ENCODE assay signal across 3 cellular contexts in the genomic region with DNA sequence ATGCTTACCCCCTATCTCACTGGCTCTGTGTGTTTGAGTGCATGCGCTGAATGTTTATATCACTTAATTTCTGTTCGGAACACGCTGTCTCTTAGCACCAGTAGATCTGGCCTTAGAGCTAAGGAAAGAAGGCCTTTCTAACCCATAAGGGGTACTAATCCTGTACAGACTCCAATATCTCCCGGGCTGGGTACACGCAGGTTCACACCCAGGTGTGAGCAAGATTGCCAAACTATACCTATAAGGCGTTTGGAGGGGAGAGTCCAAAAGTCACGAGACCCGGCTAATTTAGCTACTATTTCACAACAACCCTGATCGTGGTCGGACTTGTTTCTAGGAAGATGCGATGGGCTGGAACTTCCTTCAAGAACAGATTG.
TF ChIP-seq lines count a peak whose summit lies in the region.

No MANE protein-coding gene starts in this region.

TF ChIP-seq in SK-N-SH, 30 proteins besides CTCF, POLR2A, EP300 and RAD21 (continued from another document):
- TF ChIP-seq ZBTB33 (IDR thresholded peaks at IDR 0.05; ENCODE audit: borderline replicate concordance, low read depth) (no peak), USF2 (IDR thresholded peaks at IDR 0.05; ENCODE audit: borderline replicate concordance, low read depth, low read length) (no peak), RFX5 (IDR thresholded peaks at IDR 0.05; ENCODE audit: low read length) (no peak), GATA2 (CRISPR knock-in tag; IDR thresholded peaks at IDR 0.05) (no peak)
- TF ChIP-seq, protein P1, sequence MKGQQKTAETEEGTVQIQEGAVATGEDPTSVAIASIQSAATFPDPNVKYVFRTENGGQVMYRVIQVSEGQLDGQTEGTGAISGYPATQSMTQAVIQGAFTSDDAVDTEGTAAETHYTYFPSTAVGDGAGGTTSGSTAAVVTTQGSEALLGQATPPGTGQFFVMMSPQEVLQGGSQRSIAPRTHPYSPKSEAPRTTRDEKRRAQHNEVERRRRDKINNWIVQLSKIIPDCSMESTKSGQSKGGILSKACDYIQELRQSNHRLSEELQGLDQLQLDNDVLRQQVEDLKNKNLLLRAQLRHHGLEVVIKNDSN (IDR thresholded peaks at IDR 0.05; ENCODE audit: borderline replicate concordance, low read depth), result no peak
- TF ChIP-seq, protein P2, sequence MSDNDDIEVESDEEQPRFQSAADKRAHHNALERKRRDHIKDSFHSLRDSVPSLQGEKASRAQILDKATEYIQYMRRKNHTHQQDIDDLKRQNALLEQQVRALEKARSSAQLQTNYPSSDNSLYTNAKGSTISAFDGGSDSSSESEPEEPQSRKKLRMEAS (IDR thresholded peaks at IDR 0.05; ENCODE audit: low read depth), result no peak

TF ChIP-seq in SK-N-SH treated with all-trans-retinoic acid at 6 μM for 48 hours, 23 proteins besides CTCF, POLR2A, EP300 and RAD21 (continued from another document):
- no peak for TF ChIP-seq ZC3H10 (CRISPR knock-in tag; IDR thresholded peaks at IDR 0.05)
- TF ChIP-seq CSRNP3 (CRISPR knock-in tag; IDR thresholded peaks at IDR 0.05), result no peak
- TF ChIP-seq ZNF565 (CRISPR knock-in tag; conservative IDR thresholded peaks at IDR 0.05; ENCODE audit: low read depth), result no peak
- no peak for TF ChIP-seq CSDC2 (CRISPR knock-in tag; IDR thresholded peaks at IDR 0.05)
- no peak for TF ChIP-seq TOX (CRISPR knock-in tag; IDR thresholded peaks at IDR 0.05; ENCODE audit: borderline replicate concordance)
- TF ChIP-seq GLIS3 (CRISPR knock-in tag; IDR thresholded peaks at IDR 0.05), result no peak
- no peak for TF ChIP-seq RARB (CRISPR knock-in tag; IDR thresholded peaks at IDR 0.05)
- TF ChIP-seq POU6F1 (CRISPR knock-in tag; IDR thresholded peaks at IDR 0.05; ENCODE audit: borderline replicate concordance, low read depth), result no peak
- TF ChIP-seq ESRRG (CRISPR knock-in tag; IDR thresholded peaks at IDR 0.05), result no peak
- TF ChIP-seq BACH2 (CRISPR knock-in tag; IDR thresholded peaks at IDR 0.05; ENCODE audit: borderline replicate concordance), result no peak

TF ChIP-seq in neural cell, 6 proteins besides CTCF, POLR2A, EP300 and RAD21 (continued from another document):
- TF ChIP-seq REST (IDR thresholded peaks at IDR 0.05; ENCODE audit: borderline replicate concordance), result no peak
- TF ChIP-seq MXI1 (conservative IDR thresholded peaks at IDR 0.05; ENCODE audit: poor library complexity, severe bottlenecking), result no peak
- no peak for TF ChIP-seq POLR2AphosphoS5 (IDR thresholded peaks at IDR 0.05)
